Comparison of ENCODE assay signal across 13 cellular contexts in genomic region chr6:142728910-142729481, GRCh38.
A peak's percentile ranks its signal among the peaks of the same experiment; 100 is the strongest.
DNase-seq lines count a peak whose midpoint lies in the region; ATAC-seq and TF ChIP-seq lines count a peak whose summit lies in the region.
"Had no signal": no experiment of that assay in that cellular context is flagged by ENCODE, and none has a peak within 500 bp of the region (broad histone marks: within the 10 kb centered on the region; RNA-seq: fewer than 3 reads in every experiment).

No MANE protein-coding gene starts in this region.

- WGBS in suprapubic skin = 14% methylated on average over 6 of the region's 6 CpGs

- H3K4me1 Mint-ChIP-seq in activated naive CD4-positive, alpha-beta T cell treated with anti-CD3 and anti-CD28 coated beads for 36 hours (ENCODE audit: low read depth) = peaks cover 44% of the 10 kb centered on the region

- peak overlapping the region; percentile 42; the same call in 1 of the 2 replicates for H3K27ac ChIP-seq in SK-N-MC
- no peak overlapping the region for H3K27ac ChIP-seq in suprapubic skin
- H3K27ac ChIP-seq: C4-2B had no signal

- TF ChIP-seq EP300 in suprapubic skin (IDR thresholded peaks at IDR 0.05) = no peak

- peaks cover 35% of the 10 kb centered on the region for H3K4me1 ChIP-seq in suprapubic skin

- CTCF ChIA-PET in activated naive CD4-positive, alpha-beta T cell treated with anti-CD3 and anti-CD28 coated beads for 36 hours (lab: Charles Lee) = interaction anchor here (2.1 kb wide), 1 partner anchor 11 kb away, joined by 4 read pairs; no protein-coding TSS in a partner anchor

- no peaks in the 10 kb centered on the region for H3K36me3 Mint-ChIP-seq in activated naive CD4-positive, alpha-beta T cell treated with anti-CD3 and anti-CD28 coated beads for 36 hours (ENCODE audit: low read depth)

- no peak for TF ChIP-seq POLR2A in suprapubic skin (IDR thresholded peaks at IDR 0.05)

- no peak for ATAC-seq in activated CD4-positive, CD25-positive, alpha-beta regulatory T cell treated with anti-CD3 and anti-CD28 coated beads, Interleukin-2, amount 50 U/mL, for 24 hours
- ATAC-seq: activated T-helper 17 cell treated with anti-CD3 and anti-CD28 coated beads, Interleukin-2, amount 50 U/mL, for 72 hours had no signal

- DNase-seq in activated naive CD4-positive, alpha-beta T cell treated with anti-CD3 and anti-CD28 coated beads for 36 hours = no peak
- no peak for DNase-seq in activated naive CD4-positive, alpha-beta T cell treated with Interleukin-2 at 50 U/mL for 16 hours
- peak; percentile 92 for DNase-seq in SK-N-MC (ENCODE audit: low read depth, low spot score)
- DNase-seq in fibroblast of the conjunctiva (ENCODE audit: low read depth) = peak; percentile 35
- DNase-seq in suprapubic skin (ENCODE audit: low spot score in 2 of 2) = no peak
- DNase-seq in NCI-H1436 treated with DMSO at 0.1 percent for 48 hours (lab: John Stamatoyannopoulos, UW) = no peak
- DNase-seq in DMS 273 treated with DMSO at 0.1 percent for 48 hours (lab: John Stamatoyannopoulos, UW) = no peak
- DNase-seq: erythroblast, HFFc6 had no signal

- TF ChIP-seq CTCF in suprapubic skin (IDR thresholded peaks at IDR 0.05) = no peak

- H3K9me3 ChIP-seq in SK-N-MC (ENCODE audit: low read depth, low read length) (no peaks in the 10 kb centered on the region), suprapubic skin (no peaks in the 10 kb centered on the region)

- peak overlapping the region; percentile 33 for H3K4me3 Mint-ChIP-seq in activated naive CD4-positive, alpha-beta T cell treated with anti-CD3 and anti-CD28 coated beads for 36 hours
- H3K4me3 Mint-ChIP-seq: activated T-helper 17 cell treated with anti-CD3 and anti-CD28 coated beads, Interleukin-2, amount 50 U/mL, for 72 hours; HFFc6; nephron had no signal

- no peaks in the 10 kb centered on the region for H3K27me3 ChIP-seq in suprapubic skin

- no peak overlapping the region for H3K27ac Mint-ChIP-seq in activated naive CD4-positive, alpha-beta T cell treated with anti-CD3 and anti-CD28 coated beads for 36 hours
- H3K27ac Mint-ChIP-seq: activated T-helper 17 cell treated with anti-CD3 and anti-CD28 coated beads, Interleukin-2, amount 50 U/mL, for 72 hours; HFFc6 had no signal

- peak overlapping the region; percentile 68 for H3K4me3 ChIP-seq in SK-N-MC
- H3K4me3 ChIP-seq in suprapubic skin = peak overlapping the region; percentile 5

- H3K9ac ChIP-seq in SK-N-MC (ENCODE audit: insufficient read length) = no peak overlapping the region

- H3K36me3 ChIP-seq in SK-N-MC (ENCODE audit: insufficient read depth, low read length) = no peaks in the 10 kb centered on the region
- no peaks in the 10 kb centered on the region for H3K36me3 ChIP-seq in suprapubic skin

- intact Hi-C loops in activated naive CD4-positive, alpha-beta T cell treated with anti-CD3 and anti-CD28 coated beads for 36 hours (cut with micrococcal nuclease) = no loop called here

- H3K27me3 Mint-ChIP-seq in activated naive CD4-positive, alpha-beta T cell treated with anti-CD3 and anti-CD28 coated beads for 36 hours (ENCODE audit: low read depth) = no peaks in the 10 kb centered on the region
- H3K27me3 Mint-ChIP-seq: activated T-helper 17 cell treated with anti-CD3 and anti-CD28 coated beads, Interleukin-2, amount 50 U/mL, for 72 hours had no signal

- no peaks in the 10 kb centered on the region for H3K9me3 Mint-ChIP-seq in activated naive CD4-positive, alpha-beta T cell treated with anti-CD3 and anti-CD28 coated beads for 36 hours
- H3K9me3 Mint-ChIP-seq: activated T-helper 17 cell treated with anti-CD3 and anti-CD28 coated beads, Interleukin-2, amount 50 U/mL, for 72 hours; HFFc6; nephron had no signal

Comparison
In these comparisons a context has a peak if more than half of its experiments do, and no peak if none do; other contexts are left out.
1. DNase-seq: peak in SK-N-MC (single experiment) and fibroblast of the conjunctiva (single experiment); none in activated naive CD4-positive, alpha-beta T cell treated with anti-CD3 and anti-CD28 coated beads for 36 hours (single experiment), activated naive CD4-positive, alpha-beta T cell treated with Interleukin-2 at 50 U/mL for 16 hours (single experiment), suprapubic skin (0 of 2), NCI-H1436 treated with DMSO at 0.1 percent for 48 hours (single experiment) and DMS 273 treated with DMSO at 0.1 percent for 48 hours (single experiment).